Comparison of ENCODE assay signal across 9 cellular contexts in genomic region chr5:139177809-139178581, GRCh38. TPM values are rescaled to one million over a fixed set of nuclear protein-coding genes. Genes with fewer than 3 reads are reported as not detected.
DNase-seq lines count a peak whose midpoint lies in the region; ATAC-seq, FAIRE-seq and TF ChIP-seq lines count a peak whose summit lies in the region.
"Had no signal": no experiment of that assay in that cellular context is flagged by ENCODE, and none has a peak within 500 bp of the region (broad histone marks: within the 10 kb centered on the region; RNA-seq: fewer than 3 reads in every experiment).

No MANE protein-coding gene starts in this region.

- no peaks in the 10 kb centered on the region for H3K9me3 ChIP-seq in right lobe of liver
- no peaks in the 10 kb centered on the region for H3K9me3 ChIP-seq in HepG2 (ENCODE audit: low read length)

- peak in 2 of 3 donors; percentile 65 to 80 for DNase-seq in right lobe of liver
- no peak for DNase-seq in HepG2 (ENCODE audit: low spot score)
- peak; percentile 66 for DNase-seq in NCI-H2196 (lab: John Stamatoyannopoulos, UW; ENCODE audit: unreplicated experiment)
- DNase-seq in endothelial cell (ENCODE audit: low spot score), result no peak
- no peak for DNase-seq in activated naive CD4-positive, alpha-beta T cell (lab: John Stamatoyannopoulos, UW)

- ATAC-seq in right lobe of liver (peak; percentile 56 to 85 (median 64)), HepG2 (no peak), HG02970 (IDR thresholded peaks at IDR 0.05; ENCODE audit: low FRiP score, unreplicated experiment) (no peak), GM19397 (IDR thresholded peaks at IDR 0.05; ENCODE audit: unreplicated experiment) (no peak)

- TF ChIP-seq RAD21 in HepG2 (CRISPR knock-in tag; IDR thresholded peaks at IDR 0.05), result no peak

- TF ChIP-seq EP300 in HepG2 (IDR thresholded peaks at IDR 0.05; ENCODE audit: low read depth in 2 of 2, low read length in 2 of 2), result no peak
- no peak for TF ChIP-seq EP300 in HepG2 (CRISPR knock-in tag; IDR thresholded peaks at IDR 0.05; ENCODE audit: borderline replicate concordance)

- H3K36me3 ChIP-seq in right lobe of liver (no peaks in the 10 kb centered on the region), HepG2 (replicated peaks in 1 of 2; ENCODE audit: control insufficient read depth in 1 of 2, insufficient read depth in 2 of 2, low read length in 2 of 2) (no peaks in the 10 kb centered on the region), rectal smooth muscle tissue (ENCODE audit: control insufficient read depth, insufficient read depth, low read length) (no peaks in the 10 kb centered on the region)

- peaks cover 9% of the 10 kb centered on the region for H3K27me3 Mint-ChIP-seq in endothelial cell (ENCODE audit: unreplicated experiment)

- no peak overlapping the region for H3K4me3 ChIP-seq in right lobe of liver
- H3K4me3 ChIP-seq in HepG2 (replicated peaks in 1 of 3; ENCODE audit: insufficient read depth in 1 of 3, low read depth in 2 of 3, low read length in 3 of 3), result no peak overlapping the region
- no peak overlapping the region for H3K4me3 ChIP-seq in rectal smooth muscle tissue (ENCODE audit: low read length)

- H3K4me1 ChIP-seq in right lobe of liver (peaks cover 0 to 45% (median 10%) of the 10 kb centered on the region in 4 donors), HepG2 (ENCODE audit: insufficient read depth, low read length) (no peaks in the 10 kb centered on the region), rectal smooth muscle tissue (ENCODE audit: control insufficient read depth, insufficient read depth, low read length) (peaks cover 35% of the 10 kb centered on the region)

- in situ Hi-C loops in HepG2 (cut with HindIII; ENCODE audit: extremely low pct_ligation_motif_present, low pct_unique_long_range_greater_than_20kb), result no loop called here

- H3K27me3 ChIP-seq in right lobe of liver (no peaks in the 10 kb centered on the region), HepG2 (ENCODE audit: control insufficient read depth in 1 of 2, insufficient read depth in 2 of 2, low read length in 2 of 2) (no peaks in the 10 kb centered on the region), rectal smooth muscle tissue (ENCODE audit: control insufficient read depth, insufficient read depth, low read length) (no peaks in the 10 kb centered on the region)

- peaks cover 12% of the 10 kb centered on the region for H3K4me1 Mint-ChIP-seq in endothelial cell (ENCODE audit: unreplicated experiment)

- no peak overlapping the region for H2AFZ ChIP-seq in HepG2 (ENCODE audit: low read length)

- FAIRE-seq in HepG2 (lab: Jason Lieb, UNC), result no peak

- H3K27ac Mint-ChIP-seq in endothelial cell (ENCODE audit: unreplicated experiment), result peak overlapping the region; percentile 12
- H3K27ac Mint-ChIP-seq: T-helper 1 cell treated with Interleukin-12 subunit alpha and Interleukin-12 subunit beta and Interleukin-4 antibody, amounts not matched to agents 30 μg/mL and 1 μg/mL, for 36 hours had no signal

- no peaks in the 10 kb centered on the region for H3K36me3 Mint-ChIP-seq in endothelial cell (ENCODE audit: low read depth, unreplicated experiment)

- H3K79me2 ChIP-seq in HepG2 (ENCODE audit: insufficient read depth, low read length), result peaks cover 4% of the 10 kb centered on the region

- TF ChIP-seq POLR2A in right lobe of liver (IDR thresholded peaks at IDR 0.05), result no peak
- no peak for TF ChIP-seq POLR2A in HepG2 (IDR thresholded peaks at IDR 0.05; ENCODE audit: insufficient read depth in 1 of 2, low read depth in 2 of 2, low read length in 2 of 2)

- H3K27ac ChIP-seq in right lobe of liver, result peak overlapping the region in 1 of 3 donors; percentile 45
- no peak overlapping the region for H3K27ac ChIP-seq in HepG2 (ENCODE audit: extremely low read length, insufficient read depth, low read length)
- peak overlapping the region; percentile 69 for H3K27ac ChIP-seq in rectal smooth muscle tissue (ENCODE audit: low read depth, low read length)

- no peaks in the 10 kb centered on the region for H4K20me1 ChIP-seq in HepG2 (ENCODE audit: insufficient read depth, low read length)

- 14% methylated on average over 1 of the region's 1 CpG for WGBS in right lobe of liver (ENCODE audit: insufficient coverage, low coverage, low lambda C conversion rate, missing lambda C conversion rate)
- 80% methylated on average over 1 of the region's 1 CpG for WGBS in HepG2 (ENCODE audit: low lambda C conversion rate)

- no TSS peak for BruUV-seq in HepG2 (replicated peaks; lab: Mats Ljungman, UMichigan)

- H3K9ac ChIP-seq in HepG2 (ENCODE audit: insufficient read depth, low read depth, low read length), result no peak overlapping the region
- no peak overlapping the region for H3K9ac ChIP-seq in rectal smooth muscle tissue (ENCODE audit: low read length)

- TF ChIP-seq CTCF in right lobe of liver (IDR thresholded peaks at IDR 0.05) (no peak), HepG2 (CRISPR knock-in tag; IDR thresholded peaks at IDR 0.05) (no peak), endothelial cell (IDR thresholded peaks at IDR 0.05; ENCODE audit: unreplicated experiment) (no peak)

- POLR2A ChIA-PET in HepG2 (lab: Yijun Ruan, JAX), result no interaction called here

- intact Hi-C loops in right lobe of liver (cut with DNase I) (no loop called here), HepG2 (cut with micrococcal nuclease; ENCODE audit: unreplicated experiment) (no loop called here)

- H3K4me3 Mint-ChIP-seq in endothelial cell (ENCODE audit: unreplicated experiment), result peak overlapping the region; percentile 1
- H3K4me3 Mint-ChIP-seq: T-helper 1 cell treated with Interleukin-12 subunit alpha and Interleukin-12 subunit beta and Interleukin-4 antibody, amounts not matched to agents 30 μg/mL and 1 μg/mL, for 36 hours had no signal

- H3K9me3 Mint-ChIP-seq in endothelial cell (ENCODE audit: unreplicated experiment), result no peaks in the 10 kb centered on the region
- H3K9me3 Mint-ChIP-seq: T-helper 1 cell treated with Interleukin-12 subunit alpha and Interleukin-12 subunit beta and Interleukin-4 antibody, amounts not matched to agents 30 μg/mL and 1 μg/mL, for 36 hours had no signal

- H3K4me2 ChIP-seq in HepG2 (ENCODE audit: low read depth, low read length), result no peak overlapping the region

- CTCF ChIA-PET in HepG2 (lab: Yijun Ruan, JAX; ENCODE audit: low intra/inter-chr PET ratio, low total read pairs), result no interaction called here

TF ChIP-seq in HepG2, 621 proteins besides CTCF, POLR2A, EP300 and RAD21:
- TF ChIP-seq CREB3 (CRISPR knock-in tag; IDR thresholded peaks at IDR 0.05), result no peak
- TF ChIP-seq MAFK (conservative IDR thresholded peaks at IDR 0.05 in 1 of 2, IDR thresholded peaks at IDR 0.05 in 1 of 2; ENCODE audit: low read length in 2 of 2), result peak in 1 of 2 experiments; percentile 30; a peak in 1 of 4 replicates
- TF ChIP-seq HOXA9 (CRISPR knock-in tag; IDR thresholded peaks at IDR 0.05; ENCODE audit: borderline replicate concordance), result no peak
TF ChIP-seq in HepG2: peak in this region for 1.

RNA-seq across cellular contexts. Expression of gene SIL1, which starts 20.2 kb away (rescaled TPM):
- total RNA-seq in right lobe of liver (10 to 100 TPM; 57.6 to 94.9 (median 67.0) TPM), HepG2 (2016; rRNA removed; fragmentation: Illumina TruSeq; extraction: Trizol) (15.9 and 30.0 TPM in 2 replicates), endothelial cell (ENCODE audit: unreplicated experiment) (35.6 TPM)
- total RNA-seq in HepG2 (2016; cell fraction: cytosol; rRNA removed; fragmentation: Illumina TruSeq; extraction: Trizol; ENCODE audit: low read depth), result 5.0 and 6.0 TPM in 2 replicates
- total RNA-seq in HepG2 (2016; cell fraction: insoluble cytoplasmic fraction; rRNA removed; fragmentation: Illumina TruSeq; extraction: Trizol), result 14.1 and 31.0 TPM in 2 replicates
- 6.5 and 8.3 TPM in 2 replicates for total RNA-seq in HepG2 (2016; cell fraction: membrane; rRNA removed; fragmentation: Illumina TruSeq; extraction: Trizol)
- total RNA-seq in HepG2 (2016; cell fraction: nucleus; rRNA removed; fragmentation: Illumina TruSeq; extraction: Trizol), result 29.9 and 30.1 TPM in 2 replicates
- 26.0 and 27.6 TPM in 2 replicates for polyA plus RNA-seq in HepG2 (2011; rRNA removed)
- 20.8 and 47.3 TPM in 2 replicates for polyA plus RNA-seq in HepG2 (2011; cell fraction: cytosol; rRNA removed)
- 23.4 and 23.7 TPM in 2 replicates for polyA plus RNA-seq in HepG2 (2011; cell fraction: nucleus; rRNA removed)
- polyA plus RNA-seq in HepG2 (2012), result 26.8 and 28.6 TPM in 2 replicates
- 4.2 and 4.3 TPM in 2 replicates for polyA plus RNA-seq in HepG2 (2016; cell fraction: cytosol; fragmentation: Illumina TruSeq; extraction: Trizol; ENCODE audit: low read depth)
- polyA plus RNA-seq in HepG2 (2016; cell fraction: insoluble cytoplasmic fraction; fragmentation: Illumina TruSeq; extraction: Trizol; ENCODE audit: low read depth), result 10.9 and 13.0 TPM in 2 replicates
- 3.6 and 4.4 TPM in 2 replicates for polyA plus RNA-seq in HepG2 (2016; cell fraction: membrane; fragmentation: Illumina TruSeq; extraction: Trizol; ENCODE audit: low read depth)
- polyA plus RNA-seq in HepG2 (2016; cell fraction: nucleus; fragmentation: Illumina TruSeq; extraction: Trizol; ENCODE audit: insufficient read depth, low read depth), result 40.0 and 42.7 TPM in 2 replicates
- 16.2 and 45.8 TPM in 2 replicates for polyA minus RNA-seq in HepG2 (2011; rRNA and poly(A)+ RNA removed; ENCODE audit: low replicate concordance)
- 12.9 and 13.8 TPM in 2 replicates for polyA minus RNA-seq in HepG2 (2011; cell fraction: cytosol; rRNA and poly(A)+ RNA removed)
- 12.6 and 13.4 TPM in 2 replicates for polyA minus RNA-seq in HepG2 (2011; cell fraction: nucleus; rRNA and poly(A)+ RNA removed)

Comparison
In these comparisons a context has a peak if more than half of its experiments do, and no peak if none do; other contexts are left out.
1. ATAC-seq: peak in right lobe of liver (4 of 4); none in HepG2 (single experiment), HG02970 (single experiment) and GM19397 (single experiment).
2. DNase-seq: peak in right lobe of liver (2 of 3) and NCI-H2196 (single experiment); none in HepG2 (single experiment), endothelial cell (single experiment) and activated naive CD4-positive, alpha-beta T cell (0 of 4).